12 cellular contexts compared by ENCODE assay signal in genomic region chr16:66741971-66742396, GRCh38. TPM values are rescaled to one million over a fixed set of nuclear protein-coding genes. Genes with fewer than 3 reads are reported as not detected.
DNase-seq lines count a peak whose midpoint lies in the region; ATAC-seq and TF ChIP-seq lines count a peak whose summit lies in the region.
"Had no signal": no experiment of that assay in that cellular context is flagged by ENCODE, and none has a peak within 500 bp of the region (broad histone marks: within the 10 kb centered on the region; RNA-seq: fewer than 3 reads in every experiment).

No MANE protein-coding gene starts in this region.

- H3F3A ChIP-seq in Loucy (ENCODE audit: low read depth): no peaks in the 10 kb centered on the region

- H3K4me2 ChIP-seq in Loucy (ENCODE audit: low read depth, low read length, poor library complexity, severe bottlenecking): peak overlapping the region; percentile 8

- H3K9me3 Mint-ChIP-seq in activated T-cell treated with anti-CD3 and anti-CD28 coated beads, Interleukin-2, amount 50 U/mL, for 72 hours: no peaks in the 10 kb centered on the region

- H3K4me3 Mint-ChIP-seq in activated T-cell treated with anti-CD3 and anti-CD28 coated beads, Interleukin-2, amount 50 U/mL, for 72 hours: no peak overlapping the region

- H3K9ac ChIP-seq in Loucy (ENCODE audit: low read depth, low read length, poor library complexity, severe bottlenecking) (no peak overlapping the region), subcutaneous abdominal adipose tissue (ENCODE audit: low read length in 5 of 5) (peak overlapping the region; percentile 38 to 75 (median 67))

- no peak for DNase-seq in coronary artery (ENCODE audit: low spot score)
- no peak for DNase-seq in lower lobe of right lung
- no peak for DNase-seq in NCI-H524 (lab: John Stamatoyannopoulos, UW)
- DNase-seq in GM03348 (ENCODE audit: low spot score): no peak
- DNase-seq in activated T-cell treated with anti-CD3 and anti-CD28 coated beads, Interleukin-2, amount 50 U/mL, for 72 hours: no peak
- DNase-seq: central memory CD4-positive, alpha-beta T cell; NCI-H510A treated with DMSO at 0.1 percent for 48 hours; WERI-Rb-1 had no signal

- H3K27ac Mint-ChIP-seq in activated T-cell treated with anti-CD3 and anti-CD28 coated beads, Interleukin-2, amount 50 U/mL, for 72 hours: no peak overlapping the region

- H3K9me3 ChIP-seq in Loucy (ENCODE audit: insufficient read depth, low read depth, low read length) (no peaks in the 10 kb centered on the region), lower lobe of right lung (no peaks in the 10 kb centered on the region), subcutaneous abdominal adipose tissue (ENCODE audit: control insufficient read depth in 5 of 5, low read length in 5 of 5) (no peaks in the 10 kb centered on the region)

- H3K4me1 Mint-ChIP-seq in activated T-cell treated with anti-CD3 and anti-CD28 coated beads, Interleukin-2, amount 50 U/mL, for 72 hours (ENCODE audit: low read depth): peaks cover 26% of the 10 kb centered on the region

- no peak overlapping the region for H2AFZ ChIP-seq in Loucy (ENCODE audit: low read length)

- no peaks in the 10 kb centered on the region for H3K9me2 ChIP-seq in Loucy (replicated peaks; ENCODE audit: low read depth, low read length)

- ATAC-seq in lower lobe of right lung: no peak
- no peak for ATAC-seq in GM21390 (IDR thresholded peaks at IDR 0.05; ENCODE audit: unreplicated experiment)
- no peak for ATAC-seq in activated T-cell treated with anti-CD3 and anti-CD28 coated beads, Interleukin-2, amount 50 U/mL, for 72 hours (replicated peaks in 1 of 2)

- H3K27me3 ChIP-seq in Loucy (ENCODE audit: insufficient read depth, low read length, poor library complexity, severe bottlenecking) (no peaks in the 10 kb centered on the region), lower lobe of right lung (ENCODE audit: low read depth) (no peaks in the 10 kb centered on the region), subcutaneous abdominal adipose tissue (ENCODE audit: control insufficient read depth in 5 of 5, insufficient read depth in 4 of 5, low read length in 5 of 5) (no peaks in the 10 kb centered on the region)

- H3K27ac ChIP-seq in coronary artery (peak overlapping the region; percentile 58 to 84), lower lobe of right lung (peak overlapping the region; percentile 81), subcutaneous abdominal adipose tissue (ENCODE audit: low read depth, low read length) (peak overlapping the region; percentile 74)
- H3K27ac ChIP-seq: WERI-Rb-1 had no signal

- H4K20me1 ChIP-seq in Loucy (ENCODE audit: insufficient read depth, low read length, poor library complexity, severe bottlenecking): peaks cover 60% of the 10 kb centered on the region

- H3K4me3 ChIP-seq in Loucy (ENCODE audit: low read length, poor library complexity, severe bottlenecking) (no peak overlapping the region), coronary artery (no peak overlapping the region), lower lobe of right lung (no peak overlapping the region), subcutaneous abdominal adipose tissue (ENCODE audit: low read depth in 1 of 5, low read length in 5 of 5) (peak overlapping the region in 2 of 5 donors; percentile 19 to 42)

- H3K4me1 ChIP-seq in Loucy (ENCODE audit: insufficient read depth, low read length, poor library complexity, severe bottlenecking): peaks cover 27% of the 10 kb centered on the region
- H3K4me1 ChIP-seq in lower lobe of right lung: peaks cover 56% of the 10 kb centered on the region
- H3K4me1 ChIP-seq in subcutaneous abdominal adipose tissue (ENCODE audit: control insufficient read depth in 5 of 5, insufficient read depth in 5 of 5, low read length in 5 of 5): peaks cover 17 to 42% (median 34%) of the 10 kb centered on the region in 5 donors

- peaks cover 7 to 21% of the 10 kb centered on the region in 2 donors for H3K36me3 Mint-ChIP-seq in activated T-cell treated with anti-CD3 and anti-CD28 coated beads, Interleukin-2, amount 50 U/mL, for 72 hours (ENCODE audit: insufficient read depth in 2 of 2)

- intact Hi-C loops in lower lobe of right lung (cut with DNase I): no loop called here

- peaks cover 67% of the 10 kb centered on the region for H3K36me3 ChIP-seq in Loucy (ENCODE audit: insufficient read depth, low read length)
- H3K36me3 ChIP-seq in lower lobe of right lung: peaks cover 95% of the 10 kb centered on the region
- peaks cover 9 to 60% (median 35%) of the 10 kb centered on the region in 5 donors for H3K36me3 ChIP-seq in subcutaneous abdominal adipose tissue (ENCODE audit: control insufficient read depth in 5 of 5, insufficient read depth in 5 of 5, low read length in 5 of 5)

- no peaks in the 10 kb centered on the region for H3K27me3 Mint-ChIP-seq in activated T-cell treated with anti-CD3 and anti-CD28 coated beads, Interleukin-2, amount 50 U/mL, for 72 hours (ENCODE audit: low read depth)

- no peak for TF ChIP-seq CTCF in Loucy (conservative IDR thresholded peaks at IDR 0.05; ENCODE audit: low read length)
- TF ChIP-seq CTCF in coronary artery (IDR thresholded peaks at IDR 0.05): no peak
- TF ChIP-seq CTCF in lower lobe of right lung (IDR thresholded peaks at IDR 0.05): no peak

- H3K79me2 ChIP-seq in Loucy (ENCODE audit: insufficient read depth, low read length): peaks cover 91% of the 10 kb centered on the region

RNA-seq across cellular contexts. Expression of gene DYNC1LI2, which starts 9.4 kb away (rescaled TPM):
- 114 TPM for total RNA-seq in lower lobe of right lung
- total RNA-seq in activated T-cell treated with anti-CD3 and anti-CD28 coated beads, Interleukin-2, amount 50 U/mL, for 72 hours: 10 to 100 TPM; 60.0 to 67.6 TPM

RNA-seq across cellular contexts. Expression of gene CMTM4, which starts 45.4 kb away (rescaled TPM):
- 52.5 TPM for total RNA-seq in lower lobe of right lung
- total RNA-seq in activated T-cell treated with anti-CD3 and anti-CD28 coated beads, Interleukin-2, amount 50 U/mL, for 72 hours: 1 to 10 TPM; 3.7 to 3.9 TPM

RNA-seq across cellular contexts. Expression of gene TERB1, which starts 59.4 kb away (rescaled TPM):
- total RNA-seq in lower lobe of right lung: not detected
- under 1 TPM in 1 of 2 donors, not detected in 1; 0.14 TPM for total RNA-seq in activated T-cell treated with anti-CD3 and anti-CD28 coated beads, Interleukin-2, amount 50 U/mL, for 72 hours
- total RNA-seq: HT-29 had no signal

Comparison
In these comparisons a context has a peak if more than half of its experiments do, and no peak if none do; other contexts are left out.
1. RNA of gene CMTM4, which starts 45.4 kb away (total RNA-seq): 52.5 TPM in lower lobe of right lung (single experiment); 3.7 to 3.9 TPM in activated T-cell treated with anti-CD3 and anti-CD28 coated beads, Interleukin-2, amount 50 U/mL, for 72 hours; every median in the first group is over 10 times any median in the second.
2. Peak in every context shown above with its lines, with median percentiles within 50 percentile points of each other: H3K27ac ChIP-seq.